In the genomic region with DNA sequence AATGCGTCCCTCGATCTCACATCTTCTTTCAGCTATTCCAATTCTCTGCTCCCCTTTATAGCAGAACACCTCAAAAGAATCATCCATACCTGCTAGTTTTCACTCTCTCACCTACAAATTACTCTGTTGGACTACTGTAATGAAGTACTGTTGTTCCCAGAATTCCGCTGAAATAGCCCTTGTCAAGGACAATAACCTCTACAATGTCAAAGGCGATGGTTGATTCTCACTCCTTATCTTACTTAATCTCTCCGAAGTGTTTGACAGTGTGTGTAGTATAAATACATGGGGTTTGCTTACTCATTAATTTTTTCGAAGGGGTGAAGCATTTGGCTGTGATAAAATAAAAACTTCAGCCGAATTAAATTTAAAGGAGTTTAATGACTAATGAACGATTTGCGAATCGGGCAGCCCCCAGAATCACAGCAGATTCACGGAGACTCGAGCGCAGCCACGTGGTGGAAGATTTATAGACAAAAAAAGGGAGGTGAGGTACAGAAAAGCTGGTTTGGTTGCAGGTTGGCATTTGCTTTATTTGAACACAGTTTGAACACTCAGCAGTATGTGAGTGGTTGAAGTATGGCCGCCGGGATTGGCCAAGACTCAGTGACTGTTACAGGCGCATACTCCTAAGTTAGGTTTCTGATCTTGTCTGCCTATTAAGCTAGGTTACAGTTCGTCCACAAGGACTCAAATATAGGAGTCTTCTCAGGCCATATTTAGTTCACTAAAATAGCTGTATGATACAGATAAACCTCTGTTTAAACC, we compare ENCODE assay signal across 27 cellular contexts.
"Had no signal": no experiment of that assay in that cellular context is flagged by ENCODE, and none has a peak within 500 bp of the region (broad histone marks: within the 10 kb centered on the region; RNA-seq: fewer than 3 reads in every experiment).

No MANE protein-coding gene starts in this region.

- ATAC-seq: activated CD8-positive, alpha-beta memory T cell treated with anti-CD3 and anti-CD28 coated beads, Interleukin-2, amount 10 ng/mL, durations not matched to agents 7 days and 5 days; activated CD8-positive, alpha-beta T cell treated with anti-CD3 and anti-CD28 coated beads for 36 hours; activated naive CD8-positive, alpha-beta T cell treated with anti-CD3 and anti-CD28 coated beads, Interleukin-2, amount 50 U/mL, for 24 hours; body of pancreas; gastroesophageal sphincter; left cardiac atrium; natural killer cell treated with Interleukin-12 subunit alpha and Interleukin-12 subunit beta and Interleukin-15 and Interleukin-18, amount 100 ng/mL, for 72 hours; right lobe of liver; stimulated activated memory B cell treated with anti-CD40 and anti-IgM and Interleukin-4, amounts not matched to agents 10 μg/mL and 1 μg/mL and 100 μg/mL, for 72 hours had no signal

- H3K27me3 Mint-ChIP-seq: activated CD4-positive, alpha-beta T cell treated with anti-CD3 and anti-CD28 coated beads, Interleukin-2, amount 10 ng/mL, durations not matched to agents 7 days and 5 days; activated CD8-positive, alpha-beta T cell treated with anti-CD3 and anti-CD28 coated beads for 36 hours; activated naive CD8-positive, alpha-beta T cell treated with anti-CD3 and anti-CD28 coated beads, Interleukin-2, amount 50 U/mL, for 24 hours; stimulated activated memory B cell treated with anti-CD40 and anti-IgM and Interleukin-4, amounts not matched to agents 10 μg/mL and 1 μg/mL and 100 μg/mL, for 72 hours had no signal

- H3K27me3 ChIP-seq: body of pancreas, esophagus muscularis mucosa, gastroesophageal sphincter, pancreas, right lobe of liver, vagina had no signal

- H3K4me3 Mint-ChIP-seq: activated CD4-positive, alpha-beta T cell treated with anti-CD3 and anti-CD28 coated beads, Interleukin-2, amount 10 ng/mL, durations not matched to agents 7 days and 5 days; activated CD8-positive, alpha-beta memory T cell treated with anti-CD3 and anti-CD28 coated beads, Interleukin-2, amount 10 ng/mL, durations not matched to agents 7 days and 5 days; activated CD8-positive, alpha-beta T cell treated with anti-CD3 and anti-CD28 coated beads for 36 hours; activated naive CD8-positive, alpha-beta T cell treated with anti-CD3 and anti-CD28 coated beads, Interleukin-2, amount 50 U/mL, for 24 hours; dendritic cell treated with granulocyte-macrophage colony-stimulating factor and Interleukin-4, amounts not matched to agents 40 ng/mL and 50 ng/mL, for 4 days; natural killer cell treated with Interleukin-12 subunit alpha and Interleukin-12 subunit beta and Interleukin-15 and Interleukin-18, amount 100 ng/mL, for 72 hours; stimulated activated memory B cell treated with anti-CD40 and anti-IgM and Interleukin-4, amounts not matched to agents 10 μg/mL and 1 μg/mL and 100 μg/mL, for 72 hours had no signal

- H3K4me3 ChIP-seq: body of pancreas, esophagus muscularis mucosa, gastroesophageal sphincter, lung, pancreas, right lobe of liver, skin epidermis, vagina had no signal

- H3K36me3 Mint-ChIP-seq: natural killer cell treated with Interleukin-12 subunit alpha and Interleukin-12 subunit beta and Interleukin-15 and Interleukin-18, amount 100 ng/mL, for 72 hours had no signal

- FAIRE-seq: pancreas had no signal

- DNase-seq: activated CD4-positive, alpha-beta T cell treated with anti-CD3 and anti-CD28 coated beads, Interleukin-2, amount 10 ng/mL, durations not matched to agents 7 days and 5 days; activated CD4-positive, CD25-positive, alpha-beta regulatory T cell treated with anti-CD3 and anti-CD28 coated beads, Interleukin-2, amount 50 U/mL, for 72 hours; activated CD8-positive, alpha-beta memory T cell treated with anti-CD3 and anti-CD28 coated beads, Interleukin-2, amount 10 ng/mL, durations not matched to agents 7 days and 5 days; activated CD8-positive, alpha-beta T cell treated with anti-CD3 and anti-CD28 coated beads for 36 hours; activated effector memory CD4-positive, alpha-beta T cell treated with anti-CD3 and anti-CD28 coated beads, Interleukin-2, amount 50 U/mL, for 16 hours; activated naive CD4-positive, alpha-beta T cell treated with anti-CD3 and anti-CD28 coated beads, Interleukin-2, amount 50 U/mL, for 16 hours; activated naive CD8-positive, alpha-beta T cell treated with anti-CD3 and anti-CD28 coated beads, Interleukin-2, amount 50 U/mL, for 24 hours; activated T-cell treated with anti-CD3 and anti-CD28 coated beads for 4 hours; body of pancreas; effector CD4-positive, alpha-beta T cell; head of caudate nucleus; hypothalamus; islet precursor cell; left cardiac atrium; midbrain; pancreas; right lobe of liver; stimulated activated CD4-positive, alpha-beta T cell treated with anti-CD3 and anti-CD28 coated beads, Interleukin-15, amount 100 ng/mL, for 24 hours; trophoblast cell had no signal

- H3K4me1 ChIP-seq: body of pancreas, pancreas, right lobe of liver, vagina had no signal

- H3K27ac Mint-ChIP-seq: activated CD4-positive, alpha-beta T cell treated with anti-CD3 and anti-CD28 coated beads, Interleukin-2, amount 10 ng/mL, durations not matched to agents 7 days and 5 days; activated CD8-positive, alpha-beta memory T cell treated with anti-CD3 and anti-CD28 coated beads, Interleukin-2, amount 10 ng/mL, durations not matched to agents 7 days and 5 days; activated CD8-positive, alpha-beta T cell treated with anti-CD3 and anti-CD28 coated beads for 36 hours; activated naive CD8-positive, alpha-beta T cell treated with anti-CD3 and anti-CD28 coated beads, Interleukin-2, amount 50 U/mL, for 24 hours; dendritic cell treated with granulocyte-macrophage colony-stimulating factor and Interleukin-4, amounts not matched to agents 40 ng/mL and 50 ng/mL, for 4 days; natural killer cell treated with Interleukin-12 subunit alpha and Interleukin-12 subunit beta and Interleukin-15 and Interleukin-18, amount 100 ng/mL, for 72 hours; stimulated activated memory B cell treated with anti-CD40 and anti-IgM and Interleukin-4, amounts not matched to agents 10 μg/mL and 1 μg/mL and 100 μg/mL, for 72 hours had no signal

- H3K9me3 Mint-ChIP-seq: activated naive CD8-positive, alpha-beta T cell treated with anti-CD3 and anti-CD28 coated beads, Interleukin-2, amount 50 U/mL, for 24 hours; dendritic cell treated with granulocyte-macrophage colony-stimulating factor and Interleukin-4, amounts not matched to agents 40 ng/mL and 50 ng/mL, for 4 days; natural killer cell treated with Interleukin-12 subunit alpha and Interleukin-12 subunit beta and Interleukin-15 and Interleukin-18, amount 100 ng/mL, for 72 hours; stimulated activated memory B cell treated with anti-CD40 and anti-IgM and Interleukin-4, amounts not matched to agents 10 μg/mL and 1 μg/mL and 100 μg/mL, for 72 hours had no signal

- H3K9me3 ChIP-seq: body of pancreas, esophagus muscularis mucosa, gastroesophageal sphincter, pancreas, right lobe of liver, vagina had no signal

- H3K27ac ChIP-seq: body of pancreas, esophagus muscularis mucosa, gastroesophageal sphincter, pancreas, right lobe of liver, skin epidermis, vagina had no signal

- H3K36me3 ChIP-seq: esophagus muscularis mucosa, gastroesophageal sphincter, pancreas, right lobe of liver, vagina had no signal
